In genomic region chr17:77323413-77324171, GRCh38 we compare ENCODE assay signal across 8 cellular contexts.
DNase-seq lines count a peak whose midpoint lies in the region; ATAC-seq and TF ChIP-seq lines count a peak whose summit lies in the region.

No MANE protein-coding gene starts in this region.

- peak overlapping the region; percentile 94 for H3K27ac ChIP-seq in cardiac muscle cell

- no peak for ATAC-seq in GM18519 (IDR thresholded peaks at IDR 0.05; ENCODE audit: low FRiP score, unreplicated experiment)
- ATAC-seq in HG02885 (IDR thresholded peaks at IDR 0.05; ENCODE audit: poor library complexity, unreplicated experiment) = no peak

- no peak for TF ChIP-seq CTCF in cardiac muscle cell (IDR thresholded peaks at IDR 0.05; ENCODE audit: low read depth, low read length)

- no peaks in the 10 kb centered on the region for H3K27me3 ChIP-seq in cardiac muscle cell

- H3K4me3 ChIP-seq in cardiac muscle cell (no peak overlapping the region), skeletal muscle cell (ENCODE audit: low read depth, low read length) (peak overlapping the region; percentile 77)

- H3K36me3 ChIP-seq in cardiac muscle cell = no peaks in the 10 kb centered on the region

- peak; percentile 15 for DNase-seq in T1000 (lab: John Stamatoyannopoulos, UW)
- DNase-seq in cardiac muscle cell (ENCODE audit: low read depth in 1 of 2, low spot score in 1 of 2) = peak in 1 of 2 donors; percentile 91
- DNase-seq in skeletal muscle cell (ENCODE audit: low read depth) = no peak
- DNase-seq in NOMO-1 treated with dmso at 0.1 percent for 144 hours (lab: John Stamatoyannopoulos, UW; ENCODE audit: unreplicated experiment) = no peak
- no peak for DNase-seq in NCI-H128 (lab: John Stamatoyannopoulos, UW; ENCODE audit: unreplicated experiment)

- peaks cover 30% of the 10 kb centered on the region for H3K4me1 ChIP-seq in cardiac muscle cell (ENCODE audit: low read depth)

- H3K9me3 ChIP-seq in cardiac muscle cell (ENCODE audit: low read depth) = no peaks in the 10 kb centered on the region

- peak; percentile 38 for TF ChIP-seq POLR2A in GM18526 (IDR thresholded peaks at IDR 0.05; ENCODE audit: extremely low read depth, insufficient read length)
